ENCODE assay signal across 8 cellular contexts in the genomic region with DNA sequence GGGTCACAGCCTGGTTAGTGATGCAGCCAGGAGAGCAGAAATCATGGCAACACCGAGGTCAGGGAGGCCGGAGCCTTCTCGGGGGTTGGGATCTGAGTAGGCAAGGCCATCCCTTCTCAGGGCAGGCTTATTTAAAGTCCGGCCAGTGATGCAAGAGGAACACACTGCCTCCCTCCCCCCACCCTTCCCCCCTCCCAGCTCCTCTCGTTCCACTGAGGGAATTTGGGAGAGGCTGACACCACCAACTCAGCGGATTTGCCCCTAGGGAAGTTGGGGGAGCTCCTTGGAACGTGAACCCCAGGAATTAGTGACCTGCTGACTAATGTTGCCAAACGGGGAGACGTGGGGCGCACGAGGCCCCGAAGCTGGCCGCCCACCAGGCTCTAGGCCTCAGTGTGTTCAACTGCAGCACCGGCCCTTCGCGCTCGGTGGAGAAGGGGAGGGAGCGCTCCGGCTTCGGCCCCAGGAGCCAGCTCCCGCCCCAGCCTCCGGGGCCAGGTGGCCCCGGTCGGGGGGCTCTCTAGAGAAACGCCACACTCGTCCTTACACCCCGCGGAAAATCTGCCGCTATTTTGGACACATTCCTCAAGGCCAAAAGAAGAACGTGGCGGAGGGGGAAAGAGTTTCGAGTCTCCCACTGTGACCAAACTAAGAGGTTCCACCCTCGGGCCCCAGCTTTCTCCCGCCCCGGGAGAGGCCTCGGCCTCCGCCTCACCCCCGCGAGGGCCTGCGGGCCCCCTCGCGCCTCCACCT. TPM values are rescaled to one million over a fixed set of nuclear protein-coding genes. Genes with fewer than 3 reads are reported as not detected.
A peak's percentile ranks its signal among the peaks of the same experiment; 100 is the strongest.
DNase-seq lines count a peak whose midpoint lies in the region; ATAC-seq, FAIRE-seq and TF ChIP-seq lines count a peak whose summit lies in the region.

No MANE protein-coding gene starts in this region.

- no peak for FAIRE-seq in A549 (lab: Jason Lieb, UNC)
- FAIRE-seq in GM12891 (lab: Jason Lieb, UNC), result peak; percentile 81

- no peaks in the 10 kb centered on the region for H3K9me3 Mint-ChIP-seq in T-cell
- no peaks in the 10 kb centered on the region for H3K9me3 Mint-ChIP-seq in stimulated activated naive CD8-positive, alpha-beta T cell treated with anti-CD3 and anti-CD28 coated beads, Interleukin-15, amount 100 ng/mL, for 72 hours

- H3K4me1 Mint-ChIP-seq in T-cell, result peaks cover 59 to 60% (median 60%) of the 10 kb centered on the region in 3 donors
- peaks cover 77% of the 10 kb centered on the region for H3K4me1 Mint-ChIP-seq in stimulated activated naive CD8-positive, alpha-beta T cell treated with anti-CD3 and anti-CD28 coated beads, Interleukin-15, amount 100 ng/mL, for 72 hours

- DNase-seq in A549 (ENCODE audit: low read depth in 1 of 2, low spot score in 1 of 2) (peak; percentile 71 to 82), GM12891 (ENCODE audit: insufficient read length, low spot score) (peak; percentile 49), T-cell (peak in 2 of 34 experiments; percentile 14 to 27), dermis blood vessel endothelial cell (peak; percentile 64), right lobe of liver (peak; percentile 73 to 91 (median 90)), GM19240 (ENCODE audit: insufficient read length, low spot score) (no peak)
- peak; percentile 33 to 52 for DNase-seq in stimulated activated naive CD8-positive, alpha-beta T cell treated with anti-CD3 and anti-CD28 coated beads, Interleukin-15, amount 100 ng/mL, for 72 hours

- H3K9me3 ChIP-seq in A549 (no peaks in the 10 kb centered on the region), right lobe of liver (no peaks in the 10 kb centered on the region)

- no peak for TF ChIP-seq POLR2A in A549 (IDR thresholded peaks at IDR 0.05; ENCODE audit: low read length)
- TF ChIP-seq POLR2A in GM12891 (IDR thresholded peaks at IDR 0.05; ENCODE audit: low read depth, low read length), result 0 out of 2 replicates have a peak, but pooled peaks have one; percentile 14
- no peak for TF ChIP-seq POLR2A in right lobe of liver (IDR thresholded peaks at IDR 0.05)

- no peaks in the 10 kb centered on the region for H3K36me3 ChIP-seq in right lobe of liver

- ATAC-seq in A549 (peak; percentile 40 to 68; a peak in 5 of 6 replicates), HG03097 (IDR thresholded peaks at IDR 0.05; ENCODE audit: low FRiP score, unreplicated experiment) (peak; percentile 10), T-cell (replicated peaks in 1 of 4) (no peak), right lobe of liver (peak; percentile 40 to 61 (median 52))
- peak; percentile 35 for ATAC-seq in stimulated activated naive CD8-positive, alpha-beta T cell treated with anti-CD3 and anti-CD28 coated beads, Interleukin-15, amount 100 ng/mL, for 72 hours

- H3K4me1 ChIP-seq in A549, result peaks cover 44% of the 10 kb centered on the region
- H3K4me1 ChIP-seq in right lobe of liver, result peaks cover 0 to 48% (median 33%) of the 10 kb centered on the region in 4 donors

- H3K27me3 Mint-ChIP-seq in T-cell, result no peaks in the 10 kb centered on the region
- no peaks in the 10 kb centered on the region for H3K27me3 Mint-ChIP-seq in stimulated activated naive CD8-positive, alpha-beta T cell treated with anti-CD3 and anti-CD28 coated beads, Interleukin-15, amount 100 ng/mL, for 72 hours

- peak overlapping the region; percentile 94 for H3K4me2 ChIP-seq in A549

- WGBS in A549 (ENCODE audit: missing lambda C conversion rate), result 4% methylated on average over 19 of the region's 42 CpGs
- 0% methylated on average over 6 of the region's 42 CpGs for WGBS in right lobe of liver (ENCODE audit: insufficient coverage, low coverage, low lambda C conversion rate, missing lambda C conversion rate)

- POLR2A ChIA-PET in A549 (lab: Yijun Ruan, JAX) (interaction anchor here (0.6 to 5.4 kb wide), 7 partner anchors 9 to 100 kb away, joined by 3 to 77 read pairs (median 6); a partner anchor contains a TSS), T-cell (lab: Charles Lee) (interaction anchor here (0.5 to 0.9 kb wide), 3 partner anchors 19 to 54 kb away, joined by 3 to 9 read pairs (median 7); no protein-coding TSS in a partner anchor)

- H3K4me3 ChIP-seq in A549, result peak overlapping the region; percentile 97
- H3K4me3 ChIP-seq in right lobe of liver, result peak overlapping the region; percentile 99

- intact Hi-C loops in right lobe of liver (cut with DNase I), result no loop called here

- H3K27ac ChIP-seq in A549, result peak overlapping the region; percentile 90 to 100
- H3K27ac ChIP-seq in right lobe of liver, result peak overlapping the region; percentile 98 to 99 (median 99)

- TF ChIP-seq CTCF in A549 (IDR thresholded peaks at IDR 0.05), result no peak
- TF ChIP-seq CTCF in right lobe of liver (IDR thresholded peaks at IDR 0.05), result no peak

- no peak for TF ChIP-seq RAD21 in A549 (conservative IDR thresholded peaks at IDR 0.05 in 1 of 2, IDR thresholded peaks at IDR 0.05 in 1 of 2)

- H3K36me3 Mint-ChIP-seq in T-cell, result peaks cover 7% of the 10 kb centered on the region

- no peak for TF ChIP-seq EP300 in A549 (IDR thresholded peaks at IDR 0.05)

- H3K4me3 Mint-ChIP-seq in T-cell, result peak overlapping the region; percentile 88 to 90 (median 89)
- peak overlapping the region; percentile 83 to 97 for H3K4me3 Mint-ChIP-seq in stimulated activated naive CD8-positive, alpha-beta T cell treated with anti-CD3 and anti-CD28 coated beads, Interleukin-15, amount 100 ng/mL, for 72 hours

- no peaks in the 10 kb centered on the region for H3K27me3 ChIP-seq in right lobe of liver

- peak overlapping the region; percentile 88 to 89 for H3K27ac Mint-ChIP-seq in T-cell
- H3K27ac Mint-ChIP-seq in stimulated activated naive CD8-positive, alpha-beta T cell treated with anti-CD3 and anti-CD28 coated beads, Interleukin-15, amount 100 ng/mL, for 72 hours, result peak overlapping the region; percentile 93 to 95

- CTCF ChIA-PET in A549 (lab: Yijun Ruan, JAX) (interaction anchor here (0.7 to 12.2 kb wide), 12 partner anchors 9 to 62 kb away, joined by 3 to 122 read pairs (median 5); a partner anchor contains a TSS), T-cell (lab: Charles Lee) (interaction anchor here (0.6 to 2.5 kb wide), 9 partner anchors 8 to 60 kb away, joined by 3 to 7 read pairs (median 5); no protein-coding TSS in a partner anchor)

TF ChIP-seq in A549, 52 proteins besides CTCF, POLR2A, EP300 and RAD21 (continues in another document):
- TF ChIP-seq CBX8 (IDR thresholded peaks at IDR 0.05) (no peak), KDM1A (IDR thresholded peaks at IDR 0.05; ENCODE audit: low read depth) (no peak), NPAS2 (CRISPR knock-in tag; IDR thresholded peaks at IDR 0.05; ENCODE audit: borderline replicate concordance) (no peak), PHF8 (IDR thresholded peaks at IDR 0.05; ENCODE audit: borderline replicate concordance, low read depth) (no peak), HOXB5 (CRISPR knock-in tag; IDR thresholded peaks at IDR 0.05) (no peak)
- TF ChIP-seq, protein P1, sequence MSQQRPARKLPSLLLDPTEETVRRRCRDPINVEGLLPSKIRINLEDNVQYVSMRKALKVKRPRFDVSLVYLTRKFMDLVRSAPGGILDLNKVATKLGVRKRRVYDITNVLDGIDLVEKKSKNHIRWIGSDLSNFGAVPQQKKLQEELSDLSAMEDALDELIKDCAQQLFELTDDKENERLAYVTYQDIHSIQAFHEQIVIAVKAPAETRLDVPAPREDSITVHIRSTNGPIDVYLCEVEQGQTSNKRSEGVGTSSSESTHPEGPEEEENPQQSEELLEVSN (IDR thresholded peaks at IDR 0.05; ENCODE audit: borderline replicate concordance, low read depth), result no peak
- TF ChIP-seq, protein P2, sequence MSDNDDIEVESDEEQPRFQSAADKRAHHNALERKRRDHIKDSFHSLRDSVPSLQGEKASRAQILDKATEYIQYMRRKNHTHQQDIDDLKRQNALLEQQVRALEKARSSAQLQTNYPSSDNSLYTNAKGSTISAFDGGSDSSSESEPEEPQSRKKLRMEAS (IDR thresholded peaks at IDR 0.05), result peak; percentile 45

TF ChIP-seq in GM12891, 5 proteins besides CTCF, POLR2A, EP300 and RAD21:
- TF ChIP-seq PAX5 (IDR thresholded peaks at IDR 0.05; ENCODE audit: insufficient read depth, low read length, severe bottlenecking) (no peak), TAF1 (IDR thresholded peaks at IDR 0.05; ENCODE audit: low read depth, low read length) (no peak; the same call in 1 of the 2 replicates), SPI1 (IDR thresholded peaks at IDR 0.05; ENCODE audit: low read depth, low read length) (no peak), POU2F2 (IDR thresholded peaks at IDR 0.05; ENCODE audit: low read depth, low read length) (no peak), POLR2AphosphoS5 (IDR thresholded peaks at IDR 0.05; ENCODE audit: low read depth, low read length) (no peak)

RNA-seq across cellular contexts. Expression of a gene that starts 1.6 kb away (rescaled TPM):
- polyA plus RNA-seq in A549 (2011; rRNA removed) (87.7 and 114 TPM in 2 replicates), A549 (2017; fragmentation: RNase III; extraction: RNeasy Plus Mini Kit Qiagen cat#74134 plus additional on column Dnase treatment) (26.1 to 34.5 TPM (median 31.3 TPM) in 3 replicates)
- 61.9 and 67.6 TPM in 2 replicates for polyA plus RNA-seq in A549 (2012; cell fraction: cytosol; rRNA removed)
- polyA plus RNA-seq in A549 (2012; cell fraction: nucleus; rRNA removed), result 45.2 and 53.4 TPM in 2 replicates
- 127 and 135 TPM in 2 replicates for polyA minus RNA-seq in A549 (2011; rRNA and poly(A)+ RNA removed)
- 38.8 TPM for polyA plus RNA-seq in GM12891 (2012; ENCODE audit: low read depth, missing spikeins)
- total RNA-seq in T-cell (100 to 1,000 TPM; 132 to 246 (median 234) TPM), dermis blood vessel endothelial cell (85.4 and 140 TPM in 2 replicates), right lobe of liver (10 to 100 TPM; 39.3 to 84.2 (median 64.7) TPM)

RNA-seq across cellular contexts. Expression of a gene that starts 26.4 kb away (rescaled TPM):
- polyA plus RNA-seq in A549 (2011; rRNA removed), result 0.99 and 1.1 TPM in 2 replicates
- 0.20 and 0.30 TPM in 2 replicates for polyA plus RNA-seq in A549 (2012; cell fraction: cytosol; rRNA removed)
- polyA plus RNA-seq in A549 (2012; cell fraction: nucleus; rRNA removed), result 1.2 and 1.5 TPM in 2 replicates
- 0.33 to 1.1 TPM (median 0.53 TPM) in 3 replicates for polyA plus RNA-seq in A549 (2017; fragmentation: RNase III; extraction: RNeasy Plus Mini Kit Qiagen cat#74134 plus additional on column Dnase treatment)
- polyA minus RNA-seq in A549 (2011; rRNA and poly(A)+ RNA removed), result 0.37 and 0.63 TPM in 2 replicates
- polyA plus RNA-seq in GM12891 (2012; ENCODE audit: low read depth, missing spikeins), result 0.64 TPM
- 10 to 100 TPM in 1 of 5 donors, 1 to 10 TPM in 4; 2.2 to 12.3 (median 8.9) TPM for total RNA-seq in T-cell
- total RNA-seq in dermis blood vessel endothelial cell, result 2.7 and 4.4 TPM in 2 replicates
- 1 to 10 TPM; 1.5 to 6.3 (median 5.0) TPM for total RNA-seq in right lobe of liver

Comparison
In these comparisons a context has a peak if more than half of its experiments do, and no peak if none do; other contexts are left out.
1. ATAC-seq: peak in A549 (2 of 2), HG03097 (single experiment), right lobe of liver (4 of 4) and stimulated activated naive CD8-positive, alpha-beta T cell treated with anti-CD3 and anti-CD28 coated beads, Interleukin-15, amount 100 ng/mL, for 72 hours (single experiment); none in T-cell (0 of 4).